16 cellular contexts compared by ENCODE assay signal in genomic region chr10:6469661-6470060, GRCh38.
A peak's percentile ranks its signal among the peaks of the same experiment; 100 is the strongest.
DNase-seq lines count a peak whose midpoint lies in the region; ATAC-seq and TF ChIP-seq lines count a peak whose summit lies in the region.
"Had no signal": no experiment of that assay in that cellular context is flagged by ENCODE, and none has a peak within 500 bp of the region (broad histone marks: within the 10 kb centered on the region; RNA-seq: fewer than 3 reads in every experiment).

No MANE protein-coding gene starts in this region.

- ATAC-seq in activated CD8-positive, alpha-beta T cell treated with anti-CD3 and anti-CD28 coated beads, Interleukin-2, amount 10 ng/mL, durations not matched to agents 7 days and 5 days: no peak
- ATAC-seq in activated CD8-positive, alpha-beta T cell treated with anti-CD3 and anti-CD28 coated beads for 36 hours: no peak
- ATAC-seq in DND-41 (ENCODE audit: insufficient read depth, low read depth) (no peak), GM19455 (IDR thresholded peaks at IDR 0.05; ENCODE audit: unreplicated experiment) (no peak)
- ATAC-seq in stimulated activated effector memory CD8-positive, alpha-beta T cell treated with anti-CD3 and anti-CD28 coated beads, Interleukin-12 subunit alpha, Interleukin-12 subunit beta, amount 100 ng/mL, for 72 hours: no peak
- ATAC-seq: CD8-positive, alpha-beta T cell had no signal

- no peaks in the 10 kb centered on the region for H4K20me1 ChIP-seq in DND-41 (ENCODE audit: insufficient read depth, low read length)

- no peaks in the 10 kb centered on the region for H3K9me3 ChIP-seq in DND-41 (ENCODE audit: insufficient read depth, low read length, severe bottlenecking)
- no peaks in the 10 kb centered on the region for H3K9me3 ChIP-seq in adrenal gland (replicated peaks in 1 of 3)

- no peak for DNase-seq in activated CD8-positive, alpha-beta T cell treated with anti-CD3 and anti-CD28 coated beads, Interleukin-2, amount 10 ng/mL, durations not matched to agents 7 days and 5 days
- no peak for DNase-seq in activated CD8-positive, alpha-beta T cell treated with anti-CD3 and anti-CD28 coated beads for 36 hours
- no peak for DNase-seq in DND-41
- no peak for DNase-seq in immature natural killer cell
- DNase-seq in stimulated activated effector memory CD8-positive, alpha-beta T cell treated with anti-CD3 and anti-CD28 coated beads, Interleukin-12 subunit alpha, Interleukin-12 subunit beta, amount 100 ng/mL, for 72 hours (ENCODE audit: low spot score in 2 of 2): no peak
- no peak for DNase-seq in adrenal gland
- DNase-seq: C1 segment of cervical spinal cord; CD8-positive, alpha-beta T cell; COR-L47; DMS153; DMS79 treated with DMSO at 0.1 percent for 48 hours; GF-D8; HCEC 1CT; IMR-90 had no signal

- H3K79me2 ChIP-seq in DND-41 (ENCODE audit: insufficient read depth, low read length): peaks cover 3% of the 10 kb centered on the region; the same call in 1 of the 2 replicates

- no peaks in the 10 kb centered on the region for H3K9me3 Mint-ChIP-seq in activated CD8-positive, alpha-beta T cell treated with anti-CD3 and anti-CD28 coated beads, Interleukin-2, amount 10 ng/mL, durations not matched to agents 7 days and 5 days (ENCODE audit: insufficient read depth)
- H3K9me3 Mint-ChIP-seq in activated CD8-positive, alpha-beta T cell treated with anti-CD3 and anti-CD28 coated beads for 36 hours: peaks cover 4% of the 10 kb centered on the region
- no peaks in the 10 kb centered on the region for H3K9me3 Mint-ChIP-seq in immature natural killer cell
- H3K9me3 Mint-ChIP-seq in stimulated activated effector memory CD8-positive, alpha-beta T cell treated with anti-CD3 and anti-CD28 coated beads, Interleukin-12 subunit alpha, Interleukin-12 subunit beta, amount 100 ng/mL, for 72 hours: no peaks in the 10 kb centered on the region
- H3K9me3 Mint-ChIP-seq: CD8-positive, alpha-beta T cell had no signal

- H3K4me3 ChIP-seq in DND-41 (ENCODE audit: low read depth in 1 of 2, low read length in 2 of 2) (no peak overlapping the region), adrenal gland (no peak overlapping the region)

- no peak overlapping the region for H3K4me2 ChIP-seq in DND-41 (ENCODE audit: insufficient read depth, low read length)

- H2AFZ ChIP-seq in DND-41 (ENCODE audit: low read depth, low read length): no peak overlapping the region

- peaks cover 30% of the 10 kb centered on the region for H3K4me1 ChIP-seq in DND-41 (ENCODE audit: insufficient read depth, low read length)
- H3K4me1 ChIP-seq in adrenal gland (replicated peaks in 1 of 2): no peaks in the 10 kb centered on the region

- no peak for TF ChIP-seq POLR2A in adrenal gland (IDR thresholded peaks at IDR 0.05)

- CTCF ChIA-PET in activated CD8-positive, alpha-beta T cell treated with anti-CD3 and anti-CD28 coated beads, Interleukin-2, amount 10 ng/mL, durations not matched to agents 7 days and 5 days (lab: Charles Lee): interaction anchor here (1.3 kb wide), 1 partner anchor 48 kb away, joined by 3 read pairs; no protein-coding TSS in a partner anchor
- CTCF ChIA-PET in activated CD8-positive, alpha-beta T cell treated with anti-CD3 and anti-CD28 coated beads for 36 hours (lab: Charles Lee): interaction anchor here (1.0 to 1.2 kb wide), 3 partner anchors 11 to 198 kb away, joined by 3 read pairs; no protein-coding TSS in a partner anchor

- TF ChIP-seq CTCF in activated CD8-positive, alpha-beta T cell treated with anti-CD3 and anti-CD28 coated beads for 36 hours (IDR thresholded peaks at IDR 0.05): no peak
- TF ChIP-seq CTCF in DND-41 (IDR thresholded peaks at IDR 0.05; ENCODE audit: borderline replicate concordance, extremely low read depth, low read length, poor library complexity, severe bottlenecking) (no peak), adrenal gland (IDR thresholded peaks at IDR 0.05) (no peak)

- no peak overlapping the region for H3K4me3 Mint-ChIP-seq in activated CD8-positive, alpha-beta T cell treated with anti-CD3 and anti-CD28 coated beads, Interleukin-2, amount 10 ng/mL, durations not matched to agents 7 days and 5 days
- H3K4me3 Mint-ChIP-seq in activated CD8-positive, alpha-beta T cell treated with anti-CD3 and anti-CD28 coated beads for 36 hours: no peak overlapping the region
- no peak overlapping the region for H3K4me3 Mint-ChIP-seq in immature natural killer cell
- H3K4me3 Mint-ChIP-seq in stimulated activated effector memory CD8-positive, alpha-beta T cell treated with anti-CD3 and anti-CD28 coated beads, Interleukin-12 subunit alpha, Interleukin-12 subunit beta, amount 100 ng/mL, for 72 hours: no peak overlapping the region
- H3K4me3 Mint-ChIP-seq: B cell; CD8-positive, alpha-beta T cell had no signal

- H3K4me1 Mint-ChIP-seq in activated CD8-positive, alpha-beta T cell treated with anti-CD3 and anti-CD28 coated beads, Interleukin-2, amount 10 ng/mL, durations not matched to agents 7 days and 5 days (ENCODE audit: low read depth): peaks cover 59% of the 10 kb centered on the region
- peaks cover 66% of the 10 kb centered on the region for H3K4me1 Mint-ChIP-seq in activated CD8-positive, alpha-beta T cell treated with anti-CD3 and anti-CD28 coated beads for 36 hours (ENCODE audit: low read depth)
- H3K4me1 Mint-ChIP-seq in immature natural killer cell: peaks cover 49 to 64% of the 10 kb centered on the region in 2 donors
- peaks cover 82% of the 10 kb centered on the region for H3K4me1 Mint-ChIP-seq in stimulated activated effector memory CD8-positive, alpha-beta T cell treated with anti-CD3 and anti-CD28 coated beads, Interleukin-12 subunit alpha, Interleukin-12 subunit beta, amount 100 ng/mL, for 72 hours

- H3K9ac ChIP-seq in DND-41 (ENCODE audit: low read depth, low read length): no peak overlapping the region

- POLR2A ChIA-PET in activated CD8-positive, alpha-beta T cell treated with anti-CD3 and anti-CD28 coated beads, Interleukin-2, amount 10 ng/mL, durations not matched to agents 7 days and 5 days (lab: Charles Lee): no interaction called here
- POLR2A ChIA-PET in activated CD8-positive, alpha-beta T cell treated with anti-CD3 and anti-CD28 coated beads for 36 hours (lab: Charles Lee): no interaction called here

- H3K27me3 ChIP-seq in DND-41 (ENCODE audit: insufficient read depth, low read length, poor library complexity) (no peaks in the 10 kb centered on the region), adrenal gland (no peaks in the 10 kb centered on the region)

- H3K27ac ChIP-seq in DND-41 (ENCODE audit: low read length) (peak overlapping the region; percentile 20; the same call in 1 of the 2 replicates), adrenal gland (no peak overlapping the region)

- H3K36me3 Mint-ChIP-seq in activated CD8-positive, alpha-beta T cell treated with anti-CD3 and anti-CD28 coated beads, Interleukin-2, amount 10 ng/mL, durations not matched to agents 7 days and 5 days (ENCODE audit: low read depth): peaks cover 81% of the 10 kb centered on the region
- H3K36me3 Mint-ChIP-seq in activated CD8-positive, alpha-beta T cell treated with anti-CD3 and anti-CD28 coated beads for 36 hours (ENCODE audit: low read depth): peaks cover 73% of the 10 kb centered on the region
- peaks cover 34 to 66% (median 47%) of the 10 kb centered on the region in 3 donors for H3K36me3 Mint-ChIP-seq in immature natural killer cell
- H3K36me3 Mint-ChIP-seq in stimulated activated effector memory CD8-positive, alpha-beta T cell treated with anti-CD3 and anti-CD28 coated beads, Interleukin-12 subunit alpha, Interleukin-12 subunit beta, amount 100 ng/mL, for 72 hours: peaks cover 89% of the 10 kb centered on the region

- H3K27ac Mint-ChIP-seq in activated CD8-positive, alpha-beta T cell treated with anti-CD3 and anti-CD28 coated beads, Interleukin-2, amount 10 ng/mL, durations not matched to agents 7 days and 5 days: peak overlapping the region; percentile 5
- no peak overlapping the region for H3K27ac Mint-ChIP-seq in activated CD8-positive, alpha-beta T cell treated with anti-CD3 and anti-CD28 coated beads for 36 hours
- H3K27ac Mint-ChIP-seq in immature natural killer cell: peak overlapping the region; percentile 57 to 99 (median 97)
- peak overlapping the region; percentile 1 for H3K27ac Mint-ChIP-seq in stimulated activated effector memory CD8-positive, alpha-beta T cell treated with anti-CD3 and anti-CD28 coated beads, Interleukin-12 subunit alpha, Interleukin-12 subunit beta, amount 100 ng/mL, for 72 hours
- H3K27ac Mint-ChIP-seq: B cell had no signal

- H3K36me3 ChIP-seq in DND-41 (ENCODE audit: insufficient read depth, low read length): peaks cover 55% of the 10 kb centered on the region
- H3K36me3 ChIP-seq in adrenal gland (replicated peaks in 1 of 2): no peaks in the 10 kb centered on the region

- no peaks in the 10 kb centered on the region for H3K27me3 Mint-ChIP-seq in activated CD8-positive, alpha-beta T cell treated with anti-CD3 and anti-CD28 coated beads, Interleukin-2, amount 10 ng/mL, durations not matched to agents 7 days and 5 days (ENCODE audit: low read depth)
- H3K27me3 Mint-ChIP-seq in activated CD8-positive, alpha-beta T cell treated with anti-CD3 and anti-CD28 coated beads for 36 hours: no peaks in the 10 kb centered on the region
- H3K27me3 Mint-ChIP-seq in immature natural killer cell (ENCODE audit: low read depth in 3 of 3): peaks cover 1 to 14% (median 3%) of the 10 kb centered on the region in 3 donors

- intact Hi-C loops in activated CD8-positive, alpha-beta T cell treated with anti-CD3 and anti-CD28 coated beads for 36 hours (cut with micrococcal nuclease): loop anchor here (5.0 kb wide), 2 partner anchors 43 to 113 kb away; partner anchors contain the start of gene PRKCQ
- intact Hi-C loops in adrenal gland (cut with DNase I): no loop called here
